20 cellular contexts compared by ENCODE assay signal in the genomic region with DNA sequence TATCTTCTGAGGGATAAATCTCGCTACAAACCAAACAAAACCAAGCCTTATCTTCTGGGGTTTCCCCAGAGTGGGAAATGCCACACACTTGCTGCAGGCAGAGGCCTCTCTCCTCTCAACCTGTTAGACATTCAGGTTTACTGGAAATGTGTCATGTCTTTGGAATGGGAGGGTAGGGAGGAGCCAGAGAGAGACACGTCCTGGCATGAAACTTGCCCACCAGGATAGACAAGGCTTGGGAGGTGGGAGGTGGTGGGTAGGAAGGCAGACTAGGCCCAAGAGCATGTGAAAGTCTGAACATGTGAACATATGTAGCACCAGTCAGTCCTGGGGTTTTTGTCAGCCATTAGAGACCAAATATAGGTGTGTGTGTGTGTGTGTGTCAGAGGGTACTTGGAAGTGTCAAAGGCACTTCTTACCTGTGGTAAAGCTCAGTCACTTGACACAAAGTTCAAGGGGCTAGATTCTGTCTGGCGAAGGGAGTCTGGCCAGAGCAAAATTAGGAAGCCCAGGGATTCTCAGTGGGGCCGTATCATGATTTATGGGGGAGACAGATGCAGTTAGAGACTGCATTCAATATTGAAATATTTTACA. TPM values are rescaled to one million over a fixed set of nuclear protein-coding genes. Genes with fewer than 3 reads are reported as not detected.
DNase-seq lines count a peak whose midpoint lies in the region; ATAC-seq and TF ChIP-seq lines count a peak whose summit lies in the region.
"Had no signal": no experiment of that assay in that cellular context is flagged by ENCODE, and none has a peak within 500 bp of the region (broad histone marks: within the 10 kb centered on the region; RNA-seq: fewer than 3 reads in every experiment).

No MANE protein-coding gene starts in this region.

- H3K4me3 Mint-ChIP-seq in activated CD4-positive, alpha-beta T cell treated with anti-CD3 and anti-CD28 coated beads, Interleukin-2, amount 10 ng/mL, durations not matched to agents 24 days and 14 days = no peak overlapping the region
- H3K4me3 Mint-ChIP-seq: activated CD4-positive, alpha-beta memory T cell treated with anti-CD3 and anti-CD28 coated beads for 36 hours; activated naive CD8-positive, alpha-beta T cell treated with anti-CD3 and anti-CD28 coated beads, Interleukin-2, amount 50 U/mL, for 24 hours; activated T-helper 1 cell treated with anti-CD3 and anti-CD28 coated beads, Interleukin-12 subunit alpha, Interleukin-12 subunit beta, Interleukin-2, Interleukin-4 antibody, amounts not matched to agents 30 ng/mL and 10 ng/mL and 1 ng/mL, durations not matched to agents 14 hours and 24 hours and 36 hours; naive B cell had no signal

- no peak overlapping the region for H2BK12ac ChIP-seq in neuronal stem cell (ENCODE audit: low read length)

- no peak overlapping the region for H3K4me3 ChIP-seq in neuronal stem cell (ENCODE audit: low read length in 2 of 2)
- H3K4me3 ChIP-seq: SJSA1, testis had no signal

- H3K9me3 Mint-ChIP-seq in activated CD4-positive, alpha-beta T cell treated with anti-CD3 and anti-CD28 coated beads, Interleukin-2, amount 10 ng/mL, durations not matched to agents 24 days and 14 days = no peaks in the 10 kb centered on the region
- H3K9me3 Mint-ChIP-seq: activated CD4-positive, alpha-beta memory T cell treated with anti-CD3 and anti-CD28 coated beads for 36 hours; activated naive CD8-positive, alpha-beta T cell treated with anti-CD3 and anti-CD28 coated beads, Interleukin-2, amount 50 U/mL, for 24 hours; activated T-helper 1 cell treated with anti-CD3 and anti-CD28 coated beads, Interleukin-12 subunit alpha, Interleukin-12 subunit beta, Interleukin-2, Interleukin-4 antibody, amounts not matched to agents 30 ng/mL and 10 ng/mL and 1 ng/mL, durations not matched to agents 14 hours and 24 hours and 36 hours; naive B cell had no signal

- no peaks in the 10 kb centered on the region for H3K36me3 ChIP-seq in neuronal stem cell (replicated peaks in 1 of 2; ENCODE audit: control insufficient read depth in 2 of 2, insufficient read depth in 2 of 2, low read length in 2 of 2)
- H3K36me3 ChIP-seq: SJSA1 had no signal

- H4K8ac ChIP-seq in neuronal stem cell (ENCODE audit: low read depth, low read length) = no peak overlapping the region

- H2AFZ ChIP-seq in neuronal stem cell (ENCODE audit: low read length) = peak overlapping the region; percentile 47

- no peak overlapping the region for H3K9ac ChIP-seq in neuronal stem cell (ENCODE audit: low read depth, low read length, poor library complexity)

- H3K4me2 ChIP-seq in neuronal stem cell (ENCODE audit: insufficient read depth, low read length, poor library complexity, severe bottlenecking) = no peak overlapping the region

- no peak for ATAC-seq in GM18498 (IDR thresholded peaks at IDR 0.05; ENCODE audit: unreplicated experiment)
- ATAC-seq: activated naive CD8-positive, alpha-beta T cell treated with anti-CD3 and anti-CD28 coated beads, Interleukin-2, amount 50 U/mL, for 24 hours had no signal

- H3K27me3 ChIP-seq in neuronal stem cell (ENCODE audit: control insufficient read depth in 3 of 3, insufficient read depth in 3 of 3, low read depth in 1 of 3, low read length in 3 of 3) = no peaks in the 10 kb centered on the region
- H3K27me3 ChIP-seq: SJSA1, testis had no signal

- intact Hi-C loops in activated CD4-positive, alpha-beta T cell treated with anti-CD3 and anti-CD28 coated beads, Interleukin-2, amount 10 ng/mL, durations not matched to agents 24 days and 14 days (cut with micrococcal nuclease) = no loop called here

- DNase-seq in Caki2 (ENCODE audit: low read depth) = peak; percentile 53
- peak; percentile 83 for DNase-seq in M059J (ENCODE audit: low read depth)
- peak; percentile 93 for DNase-seq in epithelial cell of prostate (ENCODE audit: low read depth, low spot score)
- DNase-seq in neuronal stem cell (ENCODE audit: low spot score) = no peak
- DNase-seq in GM10266 (ENCODE audit: extremely low spot score) = no peak
- DNase-seq in stimulated activated CD4-positive, alpha-beta T cell treated with anti-CD3 and anti-CD28 coated beads, Interleukin-4, amount 100 ng/mL, for 4 hours = no peak
- DNase-seq in activated CD4-positive, alpha-beta T cell treated with anti-CD3 and anti-CD28 coated beads, Interleukin-2, amount 10 ng/mL, durations not matched to agents 24 days and 14 days = no peak
- DNase-seq: activated CD4-positive, alpha-beta memory T cell treated with anti-CD3 and anti-CD28 coated beads for 36 hours; activated naive CD8-positive, alpha-beta T cell treated with anti-CD3 and anti-CD28 coated beads, Interleukin-2, amount 50 U/mL, for 24 hours; left cardiac atrium; naive B cell; NCI-H1436; NCI-H345; stimulated activated CD4-positive, alpha-beta T cell treated with anti-CD3 and anti-CD28 coated beads, Interleukin-2, amount 100 ng/mL, for 24 hours; testis had no signal

- H3K9me3 ChIP-seq in neuronal stem cell (replicated peaks in 1 of 2; ENCODE audit: control insufficient read depth in 2 of 2, insufficient read depth in 1 of 2, low read depth in 1 of 2, low read length in 2 of 2) = no peaks in the 10 kb centered on the region
- H3K9me3 ChIP-seq: SJSA1, testis had no signal

- no peak overlapping the region for H3K23ac ChIP-seq in neuronal stem cell (ENCODE audit: low read depth, low read length, poor library complexity)

- no peaks in the 10 kb centered on the region for H3K79me1 ChIP-seq in neuronal stem cell (ENCODE audit: low read depth, low read length)

- H3K27ac ChIP-seq in epithelial cell of prostate (peak overlapping the region; percentile 72), neuronal stem cell (replicated peaks; ENCODE audit: low read length) (no peak overlapping the region)
- H3K27ac ChIP-seq: SJSA1 had no signal

- H3K18ac ChIP-seq in neuronal stem cell (ENCODE audit: low read length) = peak overlapping the region; percentile 27

- in situ Hi-C loops in Caki2 (cut with HindIII; ENCODE audit: low pct_unique_long_range_greater_than_20kb, low sequenced_read_pairs) = no loop called here

- no peak overlapping the region for H4K91ac ChIP-seq in neuronal stem cell (ENCODE audit: low read depth, low read length, poor library complexity)

- H2BK15ac ChIP-seq in neuronal stem cell (ENCODE audit: low read length) = no peak overlapping the region

- H3K4me1 Mint-ChIP-seq in activated CD4-positive, alpha-beta T cell treated with anti-CD3 and anti-CD28 coated beads, Interleukin-2, amount 10 ng/mL, durations not matched to agents 24 days and 14 days = peaks cover 6% of the 10 kb centered on the region
- H3K4me1 Mint-ChIP-seq: activated naive CD8-positive, alpha-beta T cell treated with anti-CD3 and anti-CD28 coated beads, Interleukin-2, amount 50 U/mL, for 24 hours had no signal

- no peak overlapping the region for H3K4ac ChIP-seq in neuronal stem cell (ENCODE audit: low read length)

- WGBS in neuronal stem cell (ENCODE audit: extremely low coverage in 2 of 2, insufficient read length in 2 of 2, insufficient replicate concordance in 1 of 2), 2 donors = no CpG with 5 or more reads among the region's 4 CpGs

- H3K27ac Mint-ChIP-seq in activated CD4-positive, alpha-beta T cell treated with anti-CD3 and anti-CD28 coated beads, Interleukin-2, amount 10 ng/mL, durations not matched to agents 24 days and 14 days = no peak overlapping the region
- H3K27ac Mint-ChIP-seq: activated CD4-positive, alpha-beta memory T cell treated with anti-CD3 and anti-CD28 coated beads for 36 hours; activated naive CD8-positive, alpha-beta T cell treated with anti-CD3 and anti-CD28 coated beads, Interleukin-2, amount 50 U/mL, for 24 hours; activated T-helper 1 cell treated with anti-CD3 and anti-CD28 coated beads, Interleukin-12 subunit alpha, Interleukin-12 subunit beta, Interleukin-2, Interleukin-4 antibody, amounts not matched to agents 30 ng/mL and 10 ng/mL and 1 ng/mL, durations not matched to agents 14 hours and 24 hours and 36 hours had no signal

- H3K14ac ChIP-seq in neuronal stem cell (ENCODE audit: low read length) = no peak overlapping the region

- peaks cover 21% of the 10 kb centered on the region for H3K27me3 Mint-ChIP-seq in activated CD4-positive, alpha-beta T cell treated with anti-CD3 and anti-CD28 coated beads, Interleukin-2, amount 10 ng/mL, durations not matched to agents 24 days and 14 days

- no peak overlapping the region for H2BK120ac ChIP-seq in neuronal stem cell (ENCODE audit: low read depth, low read length)

- TF ChIP-seq CTCF in GM10266 (IDR thresholded peaks at IDR 0.05; ENCODE audit: control insufficient read depth, insufficient read depth, low read depth, missing control alignments) = no peak

- H3K4me1 ChIP-seq in neuronal stem cell (ENCODE audit: control insufficient read depth in 2 of 2, insufficient read depth in 1 of 2, low read depth in 1 of 2, low read length in 2 of 2) = no peaks in the 10 kb centered on the region
- H3K4me1 ChIP-seq: SJSA1 had no signal

- H3K36me3 Mint-ChIP-seq in activated CD4-positive, alpha-beta T cell treated with anti-CD3 and anti-CD28 coated beads, Interleukin-2, amount 10 ng/mL, durations not matched to agents 24 days and 14 days (ENCODE audit: low read depth) = no peaks in the 10 kb centered on the region
- H3K36me3 Mint-ChIP-seq: activated CD4-positive, alpha-beta memory T cell treated with anti-CD3 and anti-CD28 coated beads for 36 hours; naive B cell had no signal

- no peak overlapping the region for H2AK5ac ChIP-seq in neuronal stem cell (ENCODE audit: low read depth, low read length)

- no peak overlapping the region for H2BK5ac ChIP-seq in neuronal stem cell (ENCODE audit: low read length)

RNA-seq across cellular contexts. Expression of gene PIGC, which starts 32.4 kb away (rescaled TPM):
- total RNA-seq in Caki2 (2014; rRNA removed; shearing (Covaris generic); ENCODE audit: low replicate concordance) = 27.1 and 33.3 TPM in 2 replicates
- total RNA-seq in M059J (2014; rRNA removed; shearing (Covaris generic)) = 35.5 and 40.6 TPM in 2 replicates
- 24.2 TPM for polyA plus RNA-seq in neuronal stem cell (2013, experiment 1 of 2)
- 23.2 TPM for polyA plus RNA-seq in neuronal stem cell (2013, experiment 2 of 2)
- total RNA-seq in activated CD4-positive, alpha-beta T cell treated with anti-CD3 and anti-CD28 coated beads, Interleukin-2, amount 10 ng/mL, durations not matched to agents 24 days and 14 days = 20.4 and 23.9 TPM in 2 replicates

RNA-seq across cellular contexts. Expression of gene C1orf105, which starts 55.8 kb away (rescaled TPM):
- not detected in 2 replicates for total RNA-seq in Caki2 (2014; rRNA removed; shearing (Covaris generic); ENCODE audit: low replicate concordance)
- total RNA-seq in M059J (2014; rRNA removed; shearing (Covaris generic)) = not detected in 2 replicates
- 0.32 TPM for polyA plus RNA-seq in neuronal stem cell (2013, experiment 1 of 2)
- polyA plus RNA-seq in neuronal stem cell (2013, experiment 2 of 2) = 0.43 TPM
- total RNA-seq in activated CD4-positive, alpha-beta T cell treated with anti-CD3 and anti-CD28 coated beads, Interleukin-2, amount 10 ng/mL, durations not matched to agents 24 days and 14 days = not detected in 2 replicates
- total RNA-seq: activated CD4-positive, alpha-beta memory T cell treated with anti-CD3 and anti-CD28 coated beads for 36 hours; activated T-helper 1 cell treated with anti-CD3 and anti-CD28 coated beads, Interleukin-12 subunit alpha, Interleukin-12 subunit beta, Interleukin-2, Interleukin-4 antibody, amounts not matched to agents 30 ng/mL and 10 ng/mL and 1 ng/mL, durations not matched to agents 14 hours and 24 hours and 36 hours; cerebellum; glomerular endothelial cell; SJSA1 had no signal

RNA-seq across cellular contexts. Expression of gene SUCO, which starts 56.6 kb away (rescaled TPM):
- total RNA-seq in Caki2 (2014; rRNA removed; shearing (Covaris generic); ENCODE audit: low replicate concordance) = 4.2 and 8.9 TPM in 2 replicates
- 38.0 and 44.1 TPM in 2 replicates for total RNA-seq in M059J (2014; rRNA removed; shearing (Covaris generic))
- 34.2 TPM for polyA plus RNA-seq in neuronal stem cell (2013, experiment 1 of 2)
- 36.7 TPM for polyA plus RNA-seq in neuronal stem cell (2013, experiment 2 of 2)
- 37.2 and 38.0 TPM in 2 replicates for total RNA-seq in activated CD4-positive, alpha-beta T cell treated with anti-CD3 and anti-CD28 coated beads, Interleukin-2, amount 10 ng/mL, durations not matched to agents 24 days and 14 days

Comparison
In these comparisons a context has a peak if more than half of its experiments do, and no peak if none do; other contexts are left out.
1. DNase-seq: peak in Caki2 (single experiment), M059J (single experiment) and epithelial cell of prostate (single experiment); none in neuronal stem cell (single experiment), GM10266 (single experiment), stimulated activated CD4-positive, alpha-beta T cell treated with anti-CD3 and anti-CD28 coated beads, Interleukin-4, amount 100 ng/mL, for 4 hours (0 of 2) and activated CD4-positive, alpha-beta T cell treated with anti-CD3 and anti-CD28 coated beads, Interleukin-2, amount 10 ng/mL, durations not matched to agents 24 days and 14 days (single experiment).